Comparison of ENCODE assay signal across 8 cellular contexts in genomic region chr19:5621311-5621944, GRCh38. TPM values are rescaled to one million over a fixed set of nuclear protein-coding genes. Genes with fewer than 3 reads are reported as not detected.
DNase-seq lines count a peak whose midpoint lies in the region; ATAC-seq and TF ChIP-seq lines count a peak whose summit lies in the region.

No MANE protein-coding gene starts in this region.

- no peaks in the 10 kb centered on the region for H3K9me3 ChIP-seq in DND-41 (ENCODE audit: insufficient read depth, low read length, severe bottlenecking)
- no peaks in the 10 kb centered on the region for H3K9me3 ChIP-seq in SK-N-SH
- H3K9me3 ChIP-seq in trophoblast cell (ENCODE audit: insufficient read depth, low read depth, low read length), result no peaks in the 10 kb centered on the region

- H4K91ac ChIP-seq in trophoblast cell (ENCODE audit: low read depth, low read length), result peak overlapping the region; percentile 94

- H3K27ac ChIP-seq in DND-41 (ENCODE audit: low read length) (peak overlapping the region; percentile 88), SK-N-SH (ENCODE audit: low read depth in 2 of 2, low read length in 1 of 2) (no peak overlapping the region; a peak in 1 of 4 replicates), trophoblast cell (ENCODE audit: low read depth, low read length) (no peak overlapping the region)

- TF ChIP-seq RAD21 in SK-N-SH (IDR thresholded peaks at IDR 0.05; ENCODE audit: low read length), result no peak

- peaks cover 8% of the 10 kb centered on the region for H3F3A ChIP-seq in SK-N-SH (replicated peaks; ENCODE audit: insufficient read depth)

- no peak for DNase-seq in DND-41
- no peak for DNase-seq in SK-N-SH
- no peak for DNase-seq in fibroblast of mammary gland (ENCODE audit: low read depth)
- no peak for DNase-seq in trophoblast cell
- DNase-seq in hepatic stellate cell (ENCODE audit: low spot score), result no peak
- no peak for DNase-seq in NCI-H2227 (lab: John Stamatoyannopoulos, UW; ENCODE audit: unreplicated experiment)

- POLR2A ChIA-PET in SK-N-SH (lab: Yijun Ruan, JAX), result interaction anchor here (0.6 to 1.8 kb wide), 2 partner anchors 24 to 70 kb away, joined by 3 to 5 read pairs; no protein-coding TSS in a partner anchor

- peak overlapping the region; percentile 82 to 83 for H3K4me3 ChIP-seq in DND-41 (ENCODE audit: low read depth in 1 of 2, low read length in 2 of 2)
- peak overlapping the region; percentile 93 to 98 for H3K4me3 ChIP-seq in SK-N-SH (ENCODE audit: low read depth in 2 of 2, low read length in 1 of 2)
- H3K4me3 ChIP-seq in fibroblast of mammary gland (ENCODE audit: control insufficient read depth, low read depth, low read length), result peak overlapping the region; percentile 97
- H3K4me3 ChIP-seq in trophoblast cell (ENCODE audit: low read depth, low read length), result peak overlapping the region; percentile 96

- H3K27me3 ChIP-seq in DND-41 (ENCODE audit: insufficient read depth, low read length, poor library complexity) (no peaks in the 10 kb centered on the region), SK-N-SH (ENCODE audit: insufficient read depth) (no peaks in the 10 kb centered on the region), trophoblast cell (ENCODE audit: insufficient read depth, low read length) (no peaks in the 10 kb centered on the region)

- H4K12ac ChIP-seq in trophoblast cell (ENCODE audit: low read depth, low read length), result peak overlapping the region; percentile 46

- H3K79me2 ChIP-seq in DND-41 (ENCODE audit: insufficient read depth, low read length), result peaks cover 96% of the 10 kb centered on the region
- peaks cover 96% of the 10 kb centered on the region for H3K79me2 ChIP-seq in SK-N-SH (ENCODE audit: insufficient read depth)
- H3K79me2 ChIP-seq in trophoblast cell (ENCODE audit: control insufficient read depth, insufficient read depth, low read length, poor library complexity), result peaks cover 41% of the 10 kb centered on the region

- peak overlapping the region; percentile 26 for H2AK5ac ChIP-seq in trophoblast cell (ENCODE audit: low read length)

- H3K4ac ChIP-seq in trophoblast cell (ENCODE audit: low read depth, low read length), result peak overlapping the region; percentile 100

- peak overlapping the region; percentile 53 for H3K14ac ChIP-seq in trophoblast cell (ENCODE audit: low read length)

- no peak overlapping the region for H4K8ac ChIP-seq in trophoblast cell (ENCODE audit: low read depth, low read length)

- H2BK5ac ChIP-seq in trophoblast cell (ENCODE audit: low read depth, low read length, poor library complexity), result no peak overlapping the region

- ATAC-seq in DND-41 (ENCODE audit: insufficient read depth, low read depth) (no peak), HG02938 (IDR thresholded peaks at IDR 0.05; ENCODE audit: unreplicated experiment) (no peak), HG03196 (IDR thresholded peaks at IDR 0.05; ENCODE audit: unreplicated experiment) (no peak)

- peak overlapping the region; percentile 31 for H3K23ac ChIP-seq in trophoblast cell (ENCODE audit: low read length)

- H3K4me2 ChIP-seq in DND-41 (ENCODE audit: insufficient read depth, low read length), result peak overlapping the region; percentile 96
- H3K4me2 ChIP-seq in SK-N-SH, result peak overlapping the region; percentile 74
- peak overlapping the region; percentile 77 for H3K4me2 ChIP-seq in trophoblast cell (ENCODE audit: low read length)

- no peak for TF ChIP-seq EP300 in SK-N-SH (IDR thresholded peaks at IDR 0.05; ENCODE audit: borderline replicate concordance in 1 of 2, low read depth in 1 of 2, low read length in 1 of 2)

- peak overlapping the region; percentile 84; the same call in 1 of the 2 replicates for H2AFZ ChIP-seq in DND-41 (ENCODE audit: low read depth, low read length)
- H2AFZ ChIP-seq in SK-N-SH (ENCODE audit: low read depth), result no peak overlapping the region
- no peak overlapping the region for H2AFZ ChIP-seq in trophoblast cell (ENCODE audit: insufficient read depth, low read length, poor library complexity)

- peaks cover 14% of the 10 kb centered on the region for H3K79me1 ChIP-seq in trophoblast cell (ENCODE audit: low read length)

- H4K20me1 ChIP-seq in DND-41 (ENCODE audit: insufficient read depth, low read length) (peaks cover 58% of the 10 kb centered on the region), SK-N-SH (ENCODE audit: insufficient read depth) (peaks cover 32% of the 10 kb centered on the region)

- H3K4me1 ChIP-seq in DND-41 (ENCODE audit: insufficient read depth, low read length) (peaks cover 59% of the 10 kb centered on the region), SK-N-SH (ENCODE audit: control insufficient read depth in 1 of 2, insufficient read depth in 2 of 2, low read depth in 1 of 2, low read length in 1 of 2) (peaks cover 10 to 34% of the 10 kb centered on the region in 2 experiments; a peak in 3 of 4 replicates), trophoblast cell (ENCODE audit: control insufficient read depth in 1 of 2, insufficient read depth in 2 of 2, low read length in 2 of 2) (peaks cover 8 to 14% of the 10 kb centered on the region in 2 experiments)

- H3K36me3 ChIP-seq in DND-41 (ENCODE audit: insufficient read depth, low read length) (peaks cover 72% of the 10 kb centered on the region), SK-N-SH (replicated peaks in 1 of 2; ENCODE audit: control insufficient read depth in 1 of 2, insufficient read depth in 2 of 2, low read length in 1 of 2) (peaks cover 42 to 53% of the 10 kb centered on the region in 2 experiments), trophoblast cell (ENCODE audit: control insufficient read depth in 1 of 2, insufficient read depth in 2 of 2, low read length in 2 of 2) (peaks cover 16 to 41% of the 10 kb centered on the region in 2 experiments)

- H3K9me2 ChIP-seq in SK-N-SH, result no peaks in the 10 kb centered on the region

- TF ChIP-seq CTCF in DND-41 (IDR thresholded peaks at IDR 0.05; ENCODE audit: borderline replicate concordance, extremely low read depth, low read length, poor library complexity, severe bottlenecking) (no peak), SK-N-SH (IDR thresholded peaks at IDR 0.05) (no peak), fibroblast of mammary gland (conservative IDR thresholded peaks at IDR 0.05; ENCODE audit: control insufficient read depth, insufficient read depth, low read depth, low read length) (no peak)

- WGBS in SK-N-SH (ENCODE audit: low lambda C conversion rate), result 37% methylated on average over 7 of the region's 14 CpGs
- WGBS in trophoblast cell (ENCODE audit: extremely low coverage, insufficient coverage, insufficient read length), result no CpG with 5 or more reads among the region's 14 CpGs

- H2BK12ac ChIP-seq in trophoblast cell (ENCODE audit: low read length), result no peak overlapping the region

- H2BK120ac ChIP-seq in trophoblast cell (ENCODE audit: insufficient read depth, low read length, poor library complexity), result no peak overlapping the region

- peak overlapping the region; percentile 17 for H3K18ac ChIP-seq in trophoblast cell (ENCODE audit: low read length)

- CTCF ChIA-PET in SK-N-SH (lab: Yijun Ruan, JAX), result interaction anchor here (0.7 to 3.2 kb wide), 9 partner anchors 22 to 183 kb away, joined by 3 to 14 read pairs (median 4); partner anchors contain the start of genes CATSPERD and LONP1

- peak overlapping the region; percentile 92 for H3K9ac ChIP-seq in DND-41 (ENCODE audit: low read depth, low read length)
- H3K9ac ChIP-seq in SK-N-SH, result peak overlapping the region; percentile 90
- peak overlapping the region; percentile 35 for H3K9ac ChIP-seq in trophoblast cell (ENCODE audit: low read length)

TF ChIP-seq in SK-N-SH, 30 proteins besides CTCF, POLR2A, EP300 and RAD21 (continues in another document):
- TF ChIP-seq FOXM1 (IDR thresholded peaks at IDR 0.05; ENCODE audit: low read depth) (no peak), CHD2 (IDR thresholded peaks at IDR 0.05; ENCODE audit: low read length, partially characterized antibody) (no peak), MEF2A (IDR thresholded peaks at IDR 0.05; ENCODE audit: borderline replicate concordance, low read depth) (no peak), TCF12 (IDR thresholded peaks at IDR 0.05) (no peak), IRF3 (IDR thresholded peaks at IDR 0.05; ENCODE audit: low read depth, low read length) (no peak), GABPA (IDR thresholded peaks at IDR 0.05; ENCODE audit: low read depth) (no peak), NFIC (IDR thresholded peaks at IDR 0.05; ENCODE audit: borderline replicate concordance) (no peak), JUND (IDR thresholded peaks at IDR 0.05) (no peak), YY1 (IDR thresholded peaks at IDR 0.05; ENCODE audit: low read depth) (no peak), MAX (IDR thresholded peaks at IDR 0.05; ENCODE audit: low read depth) (no peak)

RNA-seq across cellular contexts. Expression of gene SAFB2, which starts 1.1 kb away (rescaled TPM):
- polyA plus RNA-seq in SK-N-SH (2012; rRNA removed), result 20.3 and 37.7 TPM in 2 replicates
- 20.4 and 21.6 TPM in 2 replicates for polyA plus RNA-seq in SK-N-SH (2012; cell fraction: cytosol; rRNA removed)
- 84.9 and 120 TPM in 2 replicates for polyA plus RNA-seq in SK-N-SH (2012; cell fraction: nucleus; rRNA removed)
- polyA plus RNA-seq in trophoblast cell (2013), result 31.8 and 32.5 TPM in 2 replicates

RNA-seq across cellular contexts. Expression of gene SAFB, which starts 1.5 kb away (rescaled TPM):
- 44.4 and 90.0 TPM in 2 replicates for polyA plus RNA-seq in SK-N-SH (2012; rRNA removed)
- 43.3 and 43.5 TPM in 2 replicates for polyA plus RNA-seq in SK-N-SH (2012; cell fraction: cytosol; rRNA removed)
- polyA plus RNA-seq in SK-N-SH (2012; cell fraction: nucleus; rRNA removed), result 157 and 489 TPM in 2 replicates
- 75.5 and 76.6 TPM in 2 replicates for polyA plus RNA-seq in trophoblast cell (2013)

RNA-seq across cellular contexts. Expression of gene TINCR, which starts 53.7 kb away (rescaled TPM):
- polyA plus RNA-seq in SK-N-SH (2012; rRNA removed), result 0.02 and 0.03 TPM in 2 replicates
- 0.03 and 0.07 TPM in 2 replicates for polyA plus RNA-seq in SK-N-SH (2012; cell fraction: cytosol; rRNA removed)
- 0.11 and 0.12 TPM in 2 replicates for polyA plus RNA-seq in SK-N-SH (2012; cell fraction: nucleus; rRNA removed)
- polyA plus RNA-seq in trophoblast cell (2013), result 72.9 and 77.9 TPM in 2 replicates

RNA-seq across cellular contexts. Expression of gene MICOS13, which starts 58.9 kb away (rescaled TPM):
- 112 and 116 TPM in 2 replicates for polyA plus RNA-seq in SK-N-SH (2012; rRNA removed)
- 56.7 and 76.6 TPM in 2 replicates for polyA plus RNA-seq in SK-N-SH (2012; cell fraction: cytosol; rRNA removed)
- polyA plus RNA-seq in SK-N-SH (2012; cell fraction: nucleus; rRNA removed), result 54.9 and 78.4 TPM in 2 replicates
- polyA plus RNA-seq in trophoblast cell (2013), result 31.3 and 32.4 TPM in 2 replicates

RNA-seq across cellular contexts. Expression of gene HSD11B1L, which starts 59.4 kb away (rescaled TPM):
- polyA plus RNA-seq in SK-N-SH (2012; rRNA removed), result 52.0 and 53.3 TPM in 2 replicates
- polyA plus RNA-seq in SK-N-SH (2012; cell fraction: cytosol; rRNA removed), result 35.3 and 47.9 TPM in 2 replicates
- 43.7 and 46.7 TPM in 2 replicates for polyA plus RNA-seq in SK-N-SH (2012; cell fraction: nucleus; rRNA removed)
- polyA plus RNA-seq in trophoblast cell (2013), result 8.4 and 8.7 TPM in 2 replicates

Comparison
In these comparisons a context has a peak if more than half of its experiments do, and no peak if none do; other contexts are left out.
1. H3K9ac ChIP-seq: peak in every context shown above with its lines; median percentile 92 in DND-41; 90 in SK-N-SH; 35 in trophoblast cell.